In the genomic region with DNA sequence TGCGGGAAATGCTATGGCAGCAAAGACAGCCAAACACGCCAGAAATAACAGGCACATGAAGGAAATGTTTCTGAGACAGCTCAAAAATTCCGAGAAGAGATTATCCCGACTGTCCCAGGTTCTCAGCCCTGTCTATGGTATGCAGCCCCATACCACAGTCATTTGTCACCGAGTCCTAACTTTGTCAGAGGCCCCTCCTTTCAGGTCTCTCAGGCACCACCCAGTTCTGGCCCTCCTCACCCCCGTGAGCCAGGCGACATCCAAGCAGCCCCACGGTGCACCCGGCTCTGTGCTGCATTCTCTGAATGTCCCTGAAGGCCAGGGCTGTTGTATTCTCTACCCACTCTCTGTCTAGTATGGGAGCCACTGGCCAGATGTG, we compare ENCODE assay signal across 8 cellular contexts. TPM values are rescaled to one million over a fixed set of nuclear protein-coding genes. Genes with fewer than 3 reads are reported as not detected.
DNase-seq lines count a peak whose midpoint lies in the region; ATAC-seq, FAIRE-seq and TF ChIP-seq lines count a peak whose summit lies in the region.

No MANE protein-coding gene starts in this region.

- no peak for TF ChIP-seq EP300 in sigmoid colon (IDR thresholded peaks at IDR 0.05)

- peaks cover 66% of the 10 kb centered on the region for H3K4me1 ChIP-seq in adipocyte (ENCODE audit: control insufficient read depth, insufficient read depth, low read length)
- peaks cover 43 to 95% (median 88%) of the 10 kb centered on the region in 9 donors for H3K4me1 ChIP-seq in heart right ventricle
- H3K4me1 ChIP-seq in sigmoid colon, result peaks cover 0 to 66% (median 50%) of the 10 kb centered on the region in 4 donors

- peaks cover 10 to 18% of the 10 kb centered on the region in 2 donors for H3K4me1 Mint-ChIP-seq in stimulated activated naive B cell treated with anti-CD40 and anti-IgM and Interleukin-4, amounts not matched to agents 10 μg/mL and 1 μg/mL and 100 μg/mL, for 72 hours

- ATAC-seq in heart right ventricle (peak; percentile 27 to 63 (median 50)), GM19463 (IDR thresholded peaks at IDR 0.05; ENCODE audit: unreplicated experiment) (no peak), GM18520 (IDR thresholded peaks at IDR 0.05; ENCODE audit: unreplicated experiment) (no peak)
- ATAC-seq in stimulated activated naive B cell treated with anti-CD40 and anti-IgM and Interleukin-4, amounts not matched to agents 10 μg/mL and 1 μg/mL and 100 μg/mL, for 72 hours (replicated peaks), result no peak

- TF ChIP-seq CTCF in heart right ventricle (IDR thresholded peaks at IDR 0.05) (no peak), sigmoid colon (IDR thresholded peaks at IDR 0.05) (no peak)

- peaks cover 49% of the 10 kb centered on the region for H3K36me3 ChIP-seq in adipocyte (ENCODE audit: control insufficient read depth, insufficient read depth, low read length, severe bottlenecking)
- peaks cover 0 to 78% (median 19%) of the 10 kb centered on the region in 9 donors for H3K36me3 ChIP-seq in heart right ventricle
- peaks cover 0 to 21% (median 6%) of the 10 kb centered on the region in 4 donors for H3K36me3 ChIP-seq in sigmoid colon

- H3K4me3 ChIP-seq in adipocyte (ENCODE audit: low read length) (peak overlapping the region; percentile 53), heart right ventricle (peak overlapping the region in 6 of 10 donors; percentile 0 to 12 (median 6)), sigmoid colon (peak overlapping the region in 1 of 4 donors; percentile 4)

- no peaks in the 10 kb centered on the region for H3K27me3 Mint-ChIP-seq in stimulated activated naive B cell treated with anti-CD40 and anti-IgM and Interleukin-4, amounts not matched to agents 10 μg/mL and 1 μg/mL and 100 μg/mL, for 72 hours

- H3K27me3 ChIP-seq in adipocyte (replicated peaks; ENCODE audit: control insufficient read depth, insufficient read depth, low read length) (no peaks in the 10 kb centered on the region), heart right ventricle (no peaks in the 10 kb centered on the region), sigmoid colon (no peaks in the 10 kb centered on the region)

- FAIRE-seq in G401.6 (lab: Jason Lieb, UNC), result peak; percentile 95

- intact Hi-C loops in heart right ventricle (cut with DNase I), result no loop called here
- intact Hi-C loops in sigmoid colon (cut with DNase I), result no loop called here

- TF ChIP-seq POLR2A in sigmoid colon (IDR thresholded peaks at IDR 0.05), result no peak

- WGBS in heart right ventricle, 2 donors, result 6 to 15% methylated on average over 9 of the region's 9 CpGs
- WGBS in sigmoid colon, 2 donors, result 77 to 80% methylated on average over 9 of the region's 9 CpGs

- H3K27ac ChIP-seq in heart right ventricle (peak overlapping the region; percentile 77 to 96 (median 90)), sigmoid colon (peak overlapping the region; percentile 80 to 90 (median 88))

- no peak overlapping the region for H3K4me3 Mint-ChIP-seq in stimulated activated naive B cell treated with anti-CD40 and anti-IgM and Interleukin-4, amounts not matched to agents 10 μg/mL and 1 μg/mL and 100 μg/mL, for 72 hours

- no peaks in the 10 kb centered on the region for H3K9me3 Mint-ChIP-seq in stimulated activated naive B cell treated with anti-CD40 and anti-IgM and Interleukin-4, amounts not matched to agents 10 μg/mL and 1 μg/mL and 100 μg/mL, for 72 hours

- H3K27ac Mint-ChIP-seq in stimulated activated naive B cell treated with anti-CD40 and anti-IgM and Interleukin-4, amounts not matched to agents 10 μg/mL and 1 μg/mL and 100 μg/mL, for 72 hours, result no peak overlapping the region

- H3K9ac ChIP-seq in adipocyte (ENCODE audit: low read length), result peak overlapping the region; percentile 86

- DNase-seq in adipocyte (ENCODE audit: low read depth), result peak; percentile 84
- DNase-seq in heart right ventricle, result peak; percentile 41 to 66
- DNase-seq in sigmoid colon, result no peak
- DNase-seq in activated naive CD4-positive, alpha-beta T cell treated with anti-CD3 and anti-CD28 coated beads, Interleukin-2, amount 50 U/mL, for 16 hours, result no peak
- no peak for DNase-seq in stimulated activated naive B cell treated with anti-CD40 and anti-IgM and Interleukin-4, amounts not matched to agents 10 μg/mL and 1 μg/mL and 100 μg/mL, for 72 hours

- H3K9me3 ChIP-seq in adipocyte (ENCODE audit: control insufficient read depth, low read length) (no peaks in the 10 kb centered on the region), heart right ventricle (no peaks in the 10 kb centered on the region), sigmoid colon (no peaks in the 10 kb centered on the region)

- peaks cover 39 to 55% of the 10 kb centered on the region in 2 donors for H3K36me3 Mint-ChIP-seq in stimulated activated naive B cell treated with anti-CD40 and anti-IgM and Interleukin-4, amounts not matched to agents 10 μg/mL and 1 μg/mL and 100 μg/mL, for 72 hours

RNA-seq across cellular contexts. Expression of gene SSH1, which starts 24.0 kb away (rescaled TPM):
- total RNA-seq in heart right ventricle (10 to 100 TPM; 28.4 to 48.7 (median 35.1) TPM), sigmoid colon (10 to 100 TPM in 3 of 4 donors, 1 to 10 TPM in 1; 9.9 to 19.7 (median 12.6) TPM)
- polyA plus RNA-seq in heart right ventricle (1 to 10 TPM; 4.2 to 7.5 TPM), sigmoid colon (10 to 100 TPM in 1 of 3 donors, 1 to 10 TPM in 2; 3.6 to 10.1 (median 5.1) TPM)

RNA-seq across cellular contexts. Expression of gene DAO, which starts 46.5 kb away (rescaled TPM):
- total RNA-seq in heart right ventricle (not detected), sigmoid colon (not detected)
- polyA plus RNA-seq in heart right ventricle (not detected), sigmoid colon (1 to 10 TPM; 1.0 to 9.0 (median 4.2) TPM)

Comparison
In these comparisons a context has a peak if more than half of its experiments do, and no peak if none do; other contexts are left out.
1. DNase-seq: peak in adipocyte (single experiment) and heart right ventricle (2 of 2); none in sigmoid colon (single experiment), activated naive CD4-positive, alpha-beta T cell treated with anti-CD3 and anti-CD28 coated beads, Interleukin-2, amount 50 U/mL, for 16 hours (single experiment) and stimulated activated naive B cell treated with anti-CD40 and anti-IgM and Interleukin-4, amounts not matched to agents 10 μg/mL and 1 μg/mL and 100 μg/mL, for 72 hours (single experiment).
2. ATAC-seq: peak in heart right ventricle (8 of 8); none in GM19463 (single experiment), stimulated activated naive B cell treated with anti-CD40 and anti-IgM and Interleukin-4, amounts not matched to agents 10 μg/mL and 1 μg/mL and 100 μg/mL, for 72 hours (0 of 2) and GM18520 (single experiment).